In genomic region chr5:32390819-32391591, GRCh38 we compare ENCODE assay signal across 10 cellular contexts. TPM values are rescaled to one million over a fixed set of nuclear protein-coding genes. Genes with fewer than 3 reads are reported as not detected.
DNase-seq lines count a peak whose midpoint lies in the region; ATAC-seq and TF ChIP-seq lines count a peak whose summit lies in the region.
"Had no signal": no experiment of that assay in that cellular context is flagged by ENCODE, and none has a peak within 500 bp of the region (broad histone marks: within the 10 kb centered on the region; RNA-seq: fewer than 3 reads in every experiment).

No MANE protein-coding gene starts in this region.

- no peaks in the 10 kb centered on the region for H3K4me1 Mint-ChIP-seq in stimulated activated memory B cell treated with anti-CD40 and anti-IgM and Interleukin-4, amounts not matched to agents 10 μg/mL and 1 μg/mL and 100 μg/mL, for 72 hours
- H3K4me1 Mint-ChIP-seq in T-cell = no peaks in the 10 kb centered on the region

- H3K9me3 ChIP-seq in mucosa of descending colon = no peaks in the 10 kb centered on the region
- H3K9me3 ChIP-seq: heart right ventricle had no signal

- no peak overlapping the region for H3K27ac Mint-ChIP-seq in stimulated activated memory B cell treated with anti-CD40 and anti-IgM and Interleukin-4, amounts not matched to agents 10 μg/mL and 1 μg/mL and 100 μg/mL, for 72 hours
- H3K27ac Mint-ChIP-seq in T-cell = no peak overlapping the region

- no peaks in the 10 kb centered on the region for H3K9me3 Mint-ChIP-seq in stimulated activated memory B cell treated with anti-CD40 and anti-IgM and Interleukin-4, amounts not matched to agents 10 μg/mL and 1 μg/mL and 100 μg/mL, for 72 hours
- H3K9me3 Mint-ChIP-seq in T-cell = no peaks in the 10 kb centered on the region

- peak; percentile 63 for DNase-seq in AG20443 (ENCODE audit: low spot score)
- DNase-seq in NB4 (ENCODE audit: low read depth) = peak; percentile 83
- DNase-seq in cardiac fibroblast (ENCODE audit: low read depth in 2 of 2) = peak; percentile 94 to 97
- no peak for DNase-seq in mucosa of descending colon
- no peak for DNase-seq in T-cell
- DNase-seq: activated CD8-positive, alpha-beta memory T cell treated with anti-CD3 and anti-CD28 coated beads, Interleukin-2, amount 50 U/mL, for 4 hours; heart right ventricle had no signal

- H3K27me3 Mint-ChIP-seq in stimulated activated memory B cell treated with anti-CD40 and anti-IgM and Interleukin-4, amounts not matched to agents 10 μg/mL and 1 μg/mL and 100 μg/mL, for 72 hours = no peaks in the 10 kb centered on the region
- H3K27me3 Mint-ChIP-seq in T-cell = no peaks in the 10 kb centered on the region

- intact Hi-C loops in mucosa of descending colon (cut with DNase I, micrococcal nuclease) = no loop called here

- ATAC-seq in mucosa of descending colon = peak; percentile 38
- ATAC-seq in stimulated activated memory B cell treated with anti-CD40 and anti-IgM and Interleukin-4, amounts not matched to agents 10 μg/mL and 1 μg/mL and 100 μg/mL, for 72 hours = no peak
- ATAC-seq in HG03378 (IDR thresholded peaks at IDR 0.05; ENCODE audit: unreplicated experiment) = no peak
- no peak for ATAC-seq in GM19023 (IDR thresholded peaks at IDR 0.05; ENCODE audit: unreplicated experiment)
- ATAC-seq in T-cell (replicated peaks in 1 of 4) = no peak

- CTCF ChIA-PET in T-cell (lab: Charles Lee) = interaction anchor here in 1 of 2 donors (0.6 kb wide), 1 partner anchor 180 kb away, joined by 3 read pairs; no protein-coding TSS in a partner anchor

- H3K4me3 ChIP-seq in NB4 (ENCODE audit: low read depth, low read length) (no peak overlapping the region), cardiac fibroblast (replicated peaks in 1 of 2; ENCODE audit: low read depth in 2 of 2, low read length in 2 of 2) (no peak overlapping the region), mucosa of descending colon (no peak overlapping the region)
- H3K4me3 ChIP-seq: heart right ventricle had no signal

- peaks cover 41% of the 10 kb centered on the region for H3K36me3 Mint-ChIP-seq in stimulated activated memory B cell treated with anti-CD40 and anti-IgM and Interleukin-4, amounts not matched to agents 10 μg/mL and 1 μg/mL and 100 μg/mL, for 72 hours
- H3K36me3 Mint-ChIP-seq in T-cell = peaks cover 46% of the 10 kb centered on the region

- POLR2A ChIA-PET in T-cell (lab: Charles Lee) = interaction anchor here in 1 of 2 donors (0.5 kb wide), 1 partner anchor 50 kb away, joined by 4 read pairs; no protein-coding TSS in a partner anchor

- no peak overlapping the region for H3K4me3 Mint-ChIP-seq in stimulated activated memory B cell treated with anti-CD40 and anti-IgM and Interleukin-4, amounts not matched to agents 10 μg/mL and 1 μg/mL and 100 μg/mL, for 72 hours
- H3K4me3 Mint-ChIP-seq in T-cell = no peak overlapping the region

- TF ChIP-seq CTCF in NB4 (IDR thresholded peaks at IDR 0.05; ENCODE audit: low read depth, low read length) = no peak
- no peak for TF ChIP-seq CTCF in cardiac fibroblast (IDR thresholded peaks at IDR 0.05; ENCODE audit: low read depth, low read length)
- TF ChIP-seq CTCF in mucosa of descending colon (IDR thresholded peaks at IDR 0.05) = no peak

- H3K4me1 ChIP-seq in mucosa of descending colon (ENCODE audit: low read depth) = no peaks in the 10 kb centered on the region

- TF ChIP-seq POLR2A in NB4 (IDR thresholded peaks at IDR 0.05; ENCODE audit: extremely low read depth, insufficient read length) = no peak

- H3K36me3 ChIP-seq in mucosa of descending colon (ENCODE audit: low read depth) = no peaks in the 10 kb centered on the region

RNA-seq across cellular contexts. Expression of gene ZFR, which starts 53.5 kb away (rescaled TPM):
- total RNA-seq in mucosa of descending colon = 10 to 100 TPM; 44.0 to 73.3 (median 44.7) TPM
- 10 to 100 TPM; 50.1 to 55.9 (median 54.2) TPM for total RNA-seq in T-cell

Comparison
In these comparisons a context has a peak if more than half of its experiments do, and no peak if none do; other contexts are left out.
1. DNase-seq: peak in AG20443 (single experiment), NB4 (single experiment) and cardiac fibroblast (2 of 2); none in mucosa of descending colon (0 of 3) and T-cell (0 of 34).